In genomic region chr10:1706711-1707110, GRCh38 we compare ENCODE assay signal across 1 cellular context.
TF ChIP-seq lines count a peak whose summit lies in the region.

No MANE protein-coding gene starts in this region.

TF ChIP-seq in GM23338, 12 proteins besides CTCF, POLR2A, EP300 and RAD21 (continued from another document):
- TF ChIP-seq ZNF462 (CRISPR knock-in tag; IDR thresholded peaks at IDR 0.05), result no peak
- no peak for TF ChIP-seq EZH2 (IDR thresholded peaks at IDR 0.05; ENCODE audit: low read depth, unreplicated experiment)
- TF ChIP-seq ZNF331 (CRISPR knock-in tag; IDR thresholded peaks at IDR 0.05; ENCODE audit: low read depth), result no peak
- TF ChIP-seq ZNF114 (CRISPR knock-in tag; IDR thresholded peaks at IDR 0.05), result no peak
- TF ChIP-seq STAT1 (IDR thresholded peaks at IDR 0.05; ENCODE audit: unreplicated experiment), result no peak
- no peak for TF ChIP-seq JUNB (IDR thresholded peaks at IDR 0.05; ENCODE audit: unreplicated experiment)
- no peak for TF ChIP-seq ETS1 (IDR thresholded peaks at IDR 0.05)
- TF ChIP-seq, protein P1, sequence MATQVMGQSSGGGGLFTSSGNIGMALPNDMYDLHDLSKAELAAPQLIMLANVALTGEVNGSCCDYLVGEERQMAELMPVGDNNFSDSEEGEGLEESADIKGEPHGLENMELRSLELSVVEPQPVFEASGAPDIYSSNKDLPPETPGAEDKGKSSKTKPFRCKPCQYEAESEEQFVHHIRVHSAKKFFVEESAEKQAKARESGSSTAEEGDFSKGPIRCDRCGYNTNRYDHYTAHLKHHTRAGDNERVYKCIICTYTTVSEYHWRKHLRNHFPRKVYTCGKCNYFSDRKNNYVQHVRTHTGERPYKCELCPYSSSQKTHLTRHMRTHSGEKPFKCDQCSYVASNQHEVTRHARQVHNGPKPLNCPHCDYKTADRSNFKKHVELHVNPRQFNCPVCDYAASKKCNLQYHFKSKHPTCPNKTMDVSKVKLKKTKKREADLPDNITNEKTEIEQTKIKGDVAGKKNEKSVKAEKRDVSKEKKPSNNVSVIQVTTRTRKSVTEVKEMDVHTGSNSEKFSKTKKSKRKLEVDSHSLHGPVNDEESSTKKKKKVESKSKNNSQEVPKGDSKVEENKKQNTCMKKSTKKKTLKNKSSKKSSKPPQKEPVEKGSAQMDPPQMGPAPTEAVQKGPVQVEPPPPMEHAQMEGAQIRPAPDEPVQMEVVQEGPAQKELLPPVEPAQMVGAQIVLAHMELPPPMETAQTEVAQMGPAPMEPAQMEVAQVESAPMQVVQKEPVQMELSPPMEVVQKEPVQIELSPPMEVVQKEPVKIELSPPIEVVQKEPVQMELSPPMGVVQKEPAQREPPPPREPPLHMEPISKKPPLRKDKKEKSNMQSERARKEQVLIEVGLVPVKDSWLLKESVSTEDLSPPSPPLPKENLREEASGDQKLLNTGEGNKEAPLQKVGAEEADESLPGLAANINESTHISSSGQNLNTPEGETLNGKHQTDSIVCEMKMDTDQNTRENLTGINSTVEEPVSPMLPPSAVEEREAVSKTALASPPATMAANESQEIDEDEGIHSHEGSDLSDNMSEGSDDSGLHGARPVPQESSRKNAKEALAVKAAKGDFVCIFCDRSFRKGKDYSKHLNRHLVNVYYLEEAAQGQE (IDR thresholded peaks at IDR 0.05; ENCODE audit: unreplicated experiment), result no peak
- no peak for TF ChIP-seq NANOG (IDR thresholded peaks at IDR 0.05; ENCODE audit: borderline replicate concordance)
- TF ChIP-seq EZH2phosphoT487 (IDR thresholded peaks at IDR 0.05; ENCODE audit: unreplicated experiment), result no peak
- TF ChIP-seq CREB1 (CRISPR knock-in tag; IDR thresholded peaks at IDR 0.05; ENCODE audit: low read depth), result no peak
